8 cellular contexts compared by ENCODE assay signal in genomic region chr4:1288786-1289185, GRCh38. TPM values are rescaled to one million over a fixed set of nuclear protein-coding genes. Genes with fewer than 3 reads are reported as not detected.
DNase-seq lines count a peak whose midpoint lies in the region; ATAC-seq and TF ChIP-seq lines count a peak whose summit lies in the region.

No MANE protein-coding gene starts in this region.

- peaks cover 4 to 44% (median 30%) of the 10 kb centered on the region in 4 donors for H3K4me1 ChIP-seq in tibial artery

- no peak for TF ChIP-seq CTCF in tibial artery (IDR thresholded peaks at IDR 0.05)

- H3K36me3 Mint-ChIP-seq in activated T-cell treated with anti-CD3 and anti-CD28 coated beads, Interleukin-2, amount 50 U/mL, for 72 hours (ENCODE audit: insufficient read depth in 2 of 2), result peaks cover 8 to 10% of the 10 kb centered on the region in 2 donors
- H3K36me3 Mint-ChIP-seq in activated naive CD8-positive, alpha-beta T cell treated with anti-CD3 and anti-CD28 coated beads, Interleukin-2, amount 50 U/mL, for 24 hours (ENCODE audit: low read depth), result peaks cover 10% of the 10 kb centered on the region

- peak overlapping the region; percentile 95 for H3K27ac Mint-ChIP-seq in activated T-cell treated with anti-CD3 and anti-CD28 coated beads, Interleukin-2, amount 50 U/mL, for 72 hours
- H3K27ac Mint-ChIP-seq in activated naive CD8-positive, alpha-beta T cell treated with anti-CD3 and anti-CD28 coated beads, Interleukin-2, amount 50 U/mL, for 24 hours, result peak overlapping the region; percentile 85

- H3K27ac ChIP-seq in tibial artery, result peak overlapping the region; percentile 77 to 80

- DNase-seq in activated T-cell treated with anti-CD3 and anti-CD28 coated beads, Interleukin-2, amount 50 U/mL, for 72 hours, result no peak
- DNase-seq in activated T-cell treated with anti-CD3 and anti-CD28 coated beads, Interleukin-2, amount 50 U/mL, for 48 hours, result no peak
- no peak for DNase-seq in activated naive CD8-positive, alpha-beta T cell treated with anti-CD3 and anti-CD28 coated beads, Interleukin-2, amount 50 U/mL, for 24 hours
- DNase-seq in left kidney (ENCODE audit: low read depth, low spot score), result peak; percentile 62
- DNase-seq in tibial artery, result no peak
- DNase-seq in activated effector memory CD4-positive, alpha-beta T cell treated with Interleukin-2 at 50 U/mL for 16 hours, result no peak

- H3K9me3 Mint-ChIP-seq in activated T-cell treated with anti-CD3 and anti-CD28 coated beads, Interleukin-2, amount 50 U/mL, for 72 hours, result peaks cover 2 to 4% of the 10 kb centered on the region in 2 donors
- H3K9me3 Mint-ChIP-seq in activated naive CD8-positive, alpha-beta T cell treated with anti-CD3 and anti-CD28 coated beads, Interleukin-2, amount 50 U/mL, for 24 hours, result peaks cover 5% of the 10 kb centered on the region

- no peaks in the 10 kb centered on the region for H3K27me3 Mint-ChIP-seq in activated T-cell treated with anti-CD3 and anti-CD28 coated beads, Interleukin-2, amount 50 U/mL, for 72 hours (ENCODE audit: low read depth)
- no peaks in the 10 kb centered on the region for H3K27me3 Mint-ChIP-seq in activated naive CD8-positive, alpha-beta T cell treated with anti-CD3 and anti-CD28 coated beads, Interleukin-2, amount 50 U/mL, for 24 hours

- no peaks in the 10 kb centered on the region for H3K36me3 ChIP-seq in tibial artery

- H3K27me3 ChIP-seq in tibial artery, result no peaks in the 10 kb centered on the region

- H3K4me1 Mint-ChIP-seq in activated T-cell treated with anti-CD3 and anti-CD28 coated beads, Interleukin-2, amount 50 U/mL, for 72 hours (ENCODE audit: low read depth), result peaks cover 36% of the 10 kb centered on the region
- peaks cover 38% of the 10 kb centered on the region for H3K4me1 Mint-ChIP-seq in activated naive CD8-positive, alpha-beta T cell treated with anti-CD3 and anti-CD28 coated beads, Interleukin-2, amount 50 U/mL, for 24 hours

- ATAC-seq in activated T-cell treated with anti-CD3 and anti-CD28 coated beads, Interleukin-2, amount 50 U/mL, for 72 hours (replicated peaks in 1 of 2), result no peak
- ATAC-seq in activated naive CD8-positive, alpha-beta T cell treated with anti-CD3 and anti-CD28 coated beads, Interleukin-2, amount 50 U/mL, for 24 hours, result no peak
- no peak for ATAC-seq in GM18870 (IDR thresholded peaks at IDR 0.05; ENCODE audit: unreplicated experiment)
- ATAC-seq in GM18907 (IDR thresholded peaks at IDR 0.05; ENCODE audit: unreplicated experiment), result no peak

- H3K9me3 ChIP-seq in tibial artery, result no peaks in the 10 kb centered on the region

- peak overlapping the region; percentile 78 to 85 for H3K4me3 ChIP-seq in tibial artery

- H3K4me3 Mint-ChIP-seq in activated T-cell treated with anti-CD3 and anti-CD28 coated beads, Interleukin-2, amount 50 U/mL, for 72 hours, result peak overlapping the region; percentile 98 to 99
- peak overlapping the region; percentile 95 for H3K4me3 Mint-ChIP-seq in activated naive CD8-positive, alpha-beta T cell treated with anti-CD3 and anti-CD28 coated beads, Interleukin-2, amount 50 U/mL, for 24 hours

- intact Hi-C loops in tibial artery (cut with DNase I; ENCODE audit: low total_unique reads), result loop anchor here (1.0 kb wide), 1 partner anchor 59 kb away; the partner anchor contains the start of gene UVSSA

RNA-seq across cellular contexts. Expression of gene MAEA, which starts 0.9 kb away (rescaled TPM):
- 10 to 100 TPM; 38.4 to 48.4 TPM for total RNA-seq in activated T-cell treated with anti-CD3 and anti-CD28 coated beads, Interleukin-2, amount 50 U/mL, for 72 hours

RNA-seq across cellular contexts. Expression of gene CTBP1, which starts 39.9 kb away (rescaled TPM):
- total RNA-seq in activated T-cell treated with anti-CD3 and anti-CD28 coated beads, Interleukin-2, amount 50 U/mL, for 72 hours, result 100 to 1,000 TPM; 182 to 190 TPM

RNA-seq across cellular contexts. Expression of gene UVSSA, which starts 58.2 kb away (rescaled TPM):
- total RNA-seq in activated T-cell treated with anti-CD3 and anti-CD28 coated beads, Interleukin-2, amount 50 U/mL, for 72 hours, result 10 to 100 TPM; 23.0 to 25.8 TPM
